8 cellular contexts compared by ENCODE assay signal in genomic region chr9:77648458-77649108, GRCh38. TPM values are rescaled to one million over a fixed set of nuclear protein-coding genes. Genes with fewer than 3 reads are reported as not detected.
A peak's percentile ranks its signal among the peaks of the same experiment; 100 is the strongest.
DNase-seq lines count a peak whose midpoint lies in the region; TF ChIP-seq lines count a peak whose summit lies in the region.

No MANE protein-coding gene starts in this region.

- no peak for TF ChIP-seq POLR2A in tibial nerve (IDR thresholded peaks at IDR 0.05)

- no peak for TF ChIP-seq CTCF in tibial nerve (IDR thresholded peaks at IDR 0.05)

- H3K27ac ChIP-seq in ectodermal cell (ENCODE audit: insufficient read depth, low read depth, low read length, poor library complexity, severe bottlenecking) (no peak overlapping the region), tibial nerve (peak overlapping the region in 2 of 4 donors; percentile 30 to 43)

- peak; percentile 25 for DNase-seq in Daoy (ENCODE audit: low read depth)
- DNase-seq in NCI-H2227 treated with DMSO at 0.1 percent for 48 hours (lab: John Stamatoyannopoulos, UW): peak; percentile 29
- peak; percentile 41 to 78 for DNase-seq in lung microvascular endothelial cell (ENCODE audit: low read depth in 2 of 2)
- DNase-seq in tibial nerve (ENCODE audit: low spot score in 2 of 2): no peak
- DNase-seq in MG63: no peak
- DNase-seq in activated CD4-positive, CD25-positive, alpha-beta regulatory T cell treated with anti-CD3 and anti-CD28 coated beads, Interleukin-2, amount 50 U/mL, for 72 hours: no peak
- DNase-seq in hepatic stellate cell (ENCODE audit: low spot score): no peak

- no peaks in the 10 kb centered on the region for H3K36me3 ChIP-seq in ectodermal cell (ENCODE audit: control insufficient read depth, insufficient read depth, low read length)
- H3K36me3 ChIP-seq in tibial nerve: no peaks in the 10 kb centered on the region
- no peaks in the 10 kb centered on the region for H3K36me3 ChIP-seq in MG63

- peaks cover 54% of the 10 kb centered on the region for H3K27me3 ChIP-seq in ectodermal cell (ENCODE audit: control insufficient read depth, insufficient read depth, low read length, poor library complexity, severe bottlenecking)
- H3K27me3 ChIP-seq in tibial nerve: peaks cover 0 to 36% of the 10 kb centered on the region in 2 donors
- H3K27me3 ChIP-seq in MG63: no peaks in the 10 kb centered on the region

- no peak for TF ChIP-seq EP300 in tibial nerve (IDR thresholded peaks at IDR 0.05)

- 7 to 11% methylated on average over 37 of the region's 37 CpGs for WGBS in ectodermal cell, 2 experiments
- 6% methylated on average over 24 to 37 of the region's 37 CpGs for WGBS in tibial nerve, 2 donors

- no peaks in the 10 kb centered on the region for H3K9me3 ChIP-seq in ectodermal cell (ENCODE audit: control insufficient read depth, low read length)
- no peaks in the 10 kb centered on the region for H3K9me3 ChIP-seq in tibial nerve
- H3K9me3 ChIP-seq in MG63: no peaks in the 10 kb centered on the region

- H3K4me1 ChIP-seq in ectodermal cell (ENCODE audit: control insufficient read depth, insufficient read depth, low read length): peaks cover 6% of the 10 kb centered on the region
- peaks cover 0 to 23% (median 11%) of the 10 kb centered on the region in 4 donors for H3K4me1 ChIP-seq in tibial nerve

- peak overlapping the region; percentile 38 for H3K4me3 ChIP-seq in ectodermal cell (ENCODE audit: insufficient read depth, low read depth, low read length)
- H3K4me3 ChIP-seq in tibial nerve: peak overlapping the region; percentile 35 to 58 (median 47)
- no peak overlapping the region for H3K4me3 ChIP-seq in MG63

RNA-seq across cellular contexts. Expression of gene GNA14, which starts 0.5 kb away (rescaled TPM):
- total RNA-seq in Daoy (2014; rRNA removed; shearing (Covaris generic)): 0.23 and 0.48 TPM in 2 replicates
- polyA plus RNA-seq in ectodermal cell (2013, experiment 1 of 4): 0.44 TPM
- polyA plus RNA-seq in ectodermal cell (2013, experiment 2 of 4): 0.14 TPM
- not detected for polyA plus RNA-seq in ectodermal cell (2013, experiment 3 of 4)
- polyA plus RNA-seq in ectodermal cell (2013, experiment 4 of 4): not detected
- total RNA-seq in lung microvascular endothelial cell (12.6 and 70.2 TPM in 2 replicates), tibial nerve (1 to 10 TPM in 3 of 4 donors, under 1 TPM in 1; 0.84 to 7.1 (median 3.6) TPM)
- not detected in 2 replicates for total RNA-seq in MG63 (2014; rRNA removed; shearing (Covaris generic); ENCODE audit: low replicate concordance)

Comparison
In these comparisons a context has a peak if more than half of its experiments do, and no peak if none do; other contexts are left out.
1. DNase-seq: peak in Daoy (single experiment), NCI-H2227 treated with DMSO at 0.1 percent for 48 hours (single experiment) and lung microvascular endothelial cell (2 of 2); none in tibial nerve (0 of 2), MG63 (single experiment), activated CD4-positive, CD25-positive, alpha-beta regulatory T cell treated with anti-CD3 and anti-CD28 coated beads, Interleukin-2, amount 50 U/mL, for 72 hours (single experiment) and hepatic stellate cell (single experiment).